15 cellular contexts compared by ENCODE assay signal in genomic region chr5:178667109-178667508, GRCh38.
"Had no signal": no experiment of that assay in that cellular context is flagged by ENCODE, and none has a peak within 500 bp of the region (broad histone marks: within the 10 kb centered on the region; RNA-seq: fewer than 3 reads in every experiment).

No MANE protein-coding gene starts in this region.

- H3K36me3 ChIP-seq: transverse colon had no signal

- H3K27ac Mint-ChIP-seq: activated naive CD8-positive, alpha-beta T cell treated with anti-CD3 and anti-CD28 coated beads, Interleukin-2, amount 50 U/mL, for 24 hours; dendritic cell treated with granulocyte-macrophage colony-stimulating factor and Interleukin-4, amounts not matched to agents 40 ng/mL and 50 ng/mL, for 4 days; stimulated activated effector memory CD8-positive, alpha-beta T cell treated with anti-CD3 and anti-CD28 coated beads, Interleukin-12 subunit alpha, Interleukin-12 subunit beta, amount 100 ng/mL, for 72 hours; WTC11 had no signal

- ATAC-seq: activated naive CD8-positive, alpha-beta T cell treated with anti-CD3 and anti-CD28 coated beads, Interleukin-2, amount 50 U/mL, for 24 hours; right cardiac atrium; SK-N-SH treated with all-trans-retinoic acid at 6 μM for 48 hours; stimulated activated effector memory CD8-positive, alpha-beta T cell treated with anti-CD3 and anti-CD28 coated beads, Interleukin-12 subunit alpha, Interleukin-12 subunit beta, amount 100 ng/mL, for 72 hours had no signal

- H3K4me1 Mint-ChIP-seq: stimulated activated effector memory CD8-positive, alpha-beta T cell treated with anti-CD3 and anti-CD28 coated beads, Interleukin-12 subunit alpha, Interleukin-12 subunit beta, amount 100 ng/mL, for 72 hours; WTC11 had no signal

- H3K9me3 Mint-ChIP-seq: activated naive CD8-positive, alpha-beta T cell treated with anti-CD3 and anti-CD28 coated beads, Interleukin-2, amount 50 U/mL, for 24 hours; stimulated activated effector memory CD8-positive, alpha-beta T cell treated with anti-CD3 and anti-CD28 coated beads, Interleukin-12 subunit alpha, Interleukin-12 subunit beta, amount 100 ng/mL, for 72 hours had no signal

- H3K9me3 ChIP-seq: transverse colon had no signal

- DNase-seq: activated CD4-positive, alpha-beta T cell treated with anti-CD3 and anti-CD28 coated beads for 48 hours; activated CD8-positive, alpha-beta memory T cell treated with anti-CD3 and anti-CD28 coated beads for 24 hours; activated naive CD4-positive, alpha-beta T cell treated with Interleukin-2 at 50 U/mL for 16 hours; activated naive CD8-positive, alpha-beta T cell treated with anti-CD3 and anti-CD28 coated beads, Interleukin-2, amount 50 U/mL, for 24 hours; caudate nucleus; glutamatergic neuron; midbrain; posterior cingulate gyrus; right cardiac atrium; transverse colon had no signal

- H3K4me3 Mint-ChIP-seq: activated naive CD8-positive, alpha-beta T cell treated with anti-CD3 and anti-CD28 coated beads, Interleukin-2, amount 50 U/mL, for 24 hours; dendritic cell treated with granulocyte-macrophage colony-stimulating factor and Interleukin-4, amounts not matched to agents 40 ng/mL and 50 ng/mL, for 4 days; stimulated activated effector memory CD8-positive, alpha-beta T cell treated with anti-CD3 and anti-CD28 coated beads, Interleukin-12 subunit alpha, Interleukin-12 subunit beta, amount 100 ng/mL, for 72 hours; WTC11 had no signal

- H3K27ac ChIP-seq: transverse colon had no signal

- H3K4me2 ChIP-seq: smooth muscle cell had no signal

- H3K4me3 ChIP-seq: smooth muscle cell, transverse colon had no signal

- H3K36me3 Mint-ChIP-seq: stimulated activated effector memory CD8-positive, alpha-beta T cell treated with anti-CD3 and anti-CD28 coated beads, Interleukin-12 subunit alpha, Interleukin-12 subunit beta, amount 100 ng/mL, for 72 hours; WTC11 had no signal

- H3K27me3 ChIP-seq: transverse colon had no signal

- H3K4me1 ChIP-seq: transverse colon had no signal
